ENCODE assay signal across 24 cellular contexts in the genomic region with DNA sequence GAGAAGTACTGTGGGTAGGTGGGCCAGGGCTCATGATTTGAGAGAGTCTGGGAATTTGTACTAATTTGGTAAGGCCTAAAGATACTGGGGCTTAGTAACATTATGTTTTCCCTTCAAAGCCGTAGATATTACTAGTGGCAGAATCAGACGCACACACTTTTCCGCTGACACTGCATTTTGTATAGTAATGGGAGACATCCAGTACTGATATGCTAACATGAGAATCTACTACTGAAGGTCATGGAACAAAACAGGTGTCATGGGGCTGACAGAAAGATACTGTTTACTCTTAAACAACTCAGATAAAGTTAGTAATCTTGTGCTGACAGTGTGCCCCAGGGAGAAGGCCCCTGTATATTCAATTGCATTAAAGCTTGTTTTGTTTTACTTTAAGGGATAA. TPM values are rescaled to one million over a fixed set of nuclear protein-coding genes. Genes with fewer than 3 reads are reported as not detected.
DNase-seq lines count a peak whose midpoint lies in the region; ATAC-seq, FAIRE-seq and TF ChIP-seq lines count a peak whose summit lies in the region.
"Had no signal": no experiment of that assay in that cellular context is flagged by ENCODE, and none has a peak within 500 bp of the region (broad histone marks: within the 10 kb centered on the region; RNA-seq: fewer than 3 reads in every experiment).

No MANE protein-coding gene starts in this region.

- no peak overlapping the region for H3K4me3 ChIP-seq in GM23338
- peak overlapping the region; percentile 7 for H3K4me3 ChIP-seq in naive thymus-derived CD4-positive, alpha-beta T cell (ENCODE audit: low read length)
- H3K4me3 ChIP-seq: BLaER1, lung, prostate gland, SJCRH30, tibial nerve had no signal

- peak; percentile 60 to 74 for ATAC-seq in activated CD4-positive, CD25-positive, alpha-beta regulatory T cell treated with anti-CD3 and anti-CD28 coated beads, Interleukin-2, amount 50 U/mL, for 24 hours
- no peak for ATAC-seq in GM23338
- no peak for ATAC-seq in naive thymus-derived CD4-positive, alpha-beta T cell
- ATAC-seq: PC-3 had no signal

- no peaks in the 10 kb centered on the region for H3K9me3 ChIP-seq in naive thymus-derived CD4-positive, alpha-beta T cell (ENCODE audit: control insufficient read depth in 2 of 3, low read length in 3 of 3)
- H3K9me3 ChIP-seq: BLaER1, prostate gland had no signal

- H3K27me3 ChIP-seq in GM23338 (ENCODE audit: insufficient read depth), result no peaks in the 10 kb centered on the region
- H3K27me3 ChIP-seq in naive thymus-derived CD4-positive, alpha-beta T cell (ENCODE audit: control insufficient read depth in 2 of 2, insufficient read depth in 2 of 2, low read length in 2 of 2), result no peaks in the 10 kb centered on the region
- H3K27me3 ChIP-seq: BLaER1, tibial nerve had no signal

- H3K4me1 ChIP-seq in GM23338 (ENCODE audit: insufficient read depth), result no peaks in the 10 kb centered on the region
- peaks cover 34 to 56% of the 10 kb centered on the region in 2 donors for H3K4me1 ChIP-seq in naive thymus-derived CD4-positive, alpha-beta T cell (ENCODE audit: control insufficient read depth in 2 of 2, insufficient read depth in 2 of 2, low read length in 2 of 2)
- H3K4me1 ChIP-seq: prostate gland, SJCRH30, tibial nerve had no signal

- H3K36me3 ChIP-seq in GM23338 (ENCODE audit: insufficient read depth), result no peaks in the 10 kb centered on the region
- H3K36me3 ChIP-seq in naive thymus-derived CD4-positive, alpha-beta T cell (ENCODE audit: control insufficient read depth in 2 of 3, insufficient read depth in 3 of 3, low read length in 3 of 3), result no peaks in the 10 kb centered on the region
- H3K36me3 ChIP-seq: BLaER1, prostate gland, SJCRH30, tibial nerve had no signal

- H3K27me3 Mint-ChIP-seq in GM23338 (ENCODE audit: insufficient read depth, low read depth, poor library complexity), result peaks cover 2% of the 10 kb centered on the region
- no peaks in the 10 kb centered on the region for H3K27me3 Mint-ChIP-seq in activated T-helper 2 cell treated with anti-CD3 and anti-CD28 coated beads, Interferon-gamma antibody, Interleukin-2, Interleukin-4, amounts not matched to agents 10 μg/mL and 5 μg/mL and 100 μg/mL, durations not matched to agents 14 hours and 24 hours and 36 hours (ENCODE audit: low read depth)
- H3K27me3 Mint-ChIP-seq in naive thymus-derived CD4-positive, alpha-beta T cell, result no peaks in the 10 kb centered on the region

- H3K27ac ChIP-seq in GM23338 (ENCODE audit: low read depth), result no peak overlapping the region
- peak overlapping the region; percentile 71 for H3K27ac ChIP-seq in naive thymus-derived CD4-positive, alpha-beta T cell (ENCODE audit: low read depth, low read length)
- H3K27ac ChIP-seq: BLaER1, prostate gland, SJCRH30 had no signal

- no peaks in the 10 kb centered on the region for H3K79me2 ChIP-seq in GM23338 (replicated peaks; ENCODE audit: insufficient read depth)

- H3F3A ChIP-seq in GM23338 (replicated peaks; ENCODE audit: low read depth), result no peaks in the 10 kb centered on the region

- H3K4me3 Mint-ChIP-seq in GM23338, result no peak overlapping the region
- no peak overlapping the region for H3K4me3 Mint-ChIP-seq in activated T-helper 2 cell treated with anti-CD3 and anti-CD28 coated beads, Interferon-gamma antibody, Interleukin-2, Interleukin-4, amounts not matched to agents 10 μg/mL and 5 μg/mL and 100 μg/mL, durations not matched to agents 14 hours and 24 hours and 36 hours (ENCODE audit: low read depth)
- peak overlapping the region; percentile 61 to 93 (median 72) for H3K4me3 Mint-ChIP-seq in naive thymus-derived CD4-positive, alpha-beta T cell
- H3K4me3 Mint-ChIP-seq: nephron had no signal

- H3K36me3 Mint-ChIP-seq in GM23338 (ENCODE audit: low read depth), result no peaks in the 10 kb centered on the region
- peaks cover 45% of the 10 kb centered on the region for H3K36me3 Mint-ChIP-seq in activated T-helper 2 cell treated with anti-CD3 and anti-CD28 coated beads, Interferon-gamma antibody, Interleukin-2, Interleukin-4, amounts not matched to agents 10 μg/mL and 5 μg/mL and 100 μg/mL, durations not matched to agents 14 hours and 24 hours and 36 hours (ENCODE audit: low read depth)
- peaks cover 18 to 55% (median 25%) of the 10 kb centered on the region in 5 donors for H3K36me3 Mint-ChIP-seq in naive thymus-derived CD4-positive, alpha-beta T cell

- no peaks in the 10 kb centered on the region for H3K9me2 ChIP-seq in GM23338 (ENCODE audit: insufficient read depth)

- DNase-seq in activated CD4-positive, CD25-positive, alpha-beta regulatory T cell (lab: John Stamatoyannopoulos, UW), result no peak
- DNase-seq in GM23338 (ENCODE audit: low spot score), result no peak
- no peak for DNase-seq in activated T-helper 2 cell treated with anti-CD3 and anti-CD28 coated beads, Interferon-gamma antibody, Interleukin-2, Interleukin-4, amounts not matched to agents 10 μg/mL and 5 μg/mL and 100 μg/mL, durations not matched to agents 14 hours and 24 hours and 36 hours (ENCODE audit: low spot score)
- peak in 1 of 9 donors; percentile 72 for DNase-seq in naive thymus-derived CD4-positive, alpha-beta T cell
- no peak for DNase-seq in AML-193 (lab: John Stamatoyannopoulos, UW)
- DNase-seq in anterior cingulate cortex (lab: John Stamatoyannopoulos, UW), result no peak
- DNase-seq in HTR-8/SVneo (ENCODE audit: insufficient read length, low spot score), result no peak
- DNase-seq: 8988T; activated CD4-positive, CD25-positive, alpha-beta regulatory T cell treated with anti-CD3 and anti-CD28 coated beads, Interleukin-2, amount 50 U/mL, for 72 hours; activated effector memory CD4-positive, alpha-beta T cell treated with Interleukin-2 at 50 U/mL for 16 hours; DMS 273 treated with DMSO at 0.1 percent for 48 hours; NCI-H1436 treated with DMSO at 0.1 percent for 48 hours; NCI-H2227 treated with DMSO at 0.1 percent for 48 hours; PC-3; SJCRH30 had no signal

- no peak for FAIRE-seq in HTR-8/SVneo (lab: Jason Lieb, UNC)
- FAIRE-seq: colon, GM12891, islet of Langerhans had no signal

- H3K9me3 Mint-ChIP-seq in GM23338, result no peaks in the 10 kb centered on the region; the same call in 2 of the 3 replicates
- peaks cover 30% of the 10 kb centered on the region for H3K9me3 Mint-ChIP-seq in activated T-helper 2 cell treated with anti-CD3 and anti-CD28 coated beads, Interferon-gamma antibody, Interleukin-2, Interleukin-4, amounts not matched to agents 10 μg/mL and 5 μg/mL and 100 μg/mL, durations not matched to agents 14 hours and 24 hours and 36 hours
- peaks cover 0 to 34% (median 24%) of the 10 kb centered on the region in 11 donors for H3K9me3 Mint-ChIP-seq in naive thymus-derived CD4-positive, alpha-beta T cell

- H2AFZ ChIP-seq in GM23338, result 0 out of 2 replicates have a peak overlapping the region, but pooled peaks have one; percentile 49

- POLR2A ChIA-PET in naive thymus-derived CD4-positive, alpha-beta T cell (lab: Charles Lee), result interaction anchor here (0.8 to 11.9 kb wide), 11 partner anchors 12 to 245 kb away, joined by 3 to 320 read pairs (median 8); a partner anchor contains a TSS

- CTCF ChIA-PET in naive thymus-derived CD4-positive, alpha-beta T cell (lab: Charles Lee), result interaction anchor here (1.6 to 2.0 kb wide), 2 partner anchors 10 to 51 kb away, joined by 4 to 7 read pairs; no protein-coding TSS in a partner anchor

- no peaks in the 10 kb centered on the region for H4K20me1 ChIP-seq in GM23338 (replicated peaks; ENCODE audit: insufficient read depth)
- H4K20me1 ChIP-seq: BLaER1 had no signal

- H3K4me2 ChIP-seq in GM23338, result no peak overlapping the region

- no peak overlapping the region for H3K27ac Mint-ChIP-seq in GM23338
- H3K27ac Mint-ChIP-seq in activated T-helper 2 cell treated with anti-CD3 and anti-CD28 coated beads, Interferon-gamma antibody, Interleukin-2, Interleukin-4, amounts not matched to agents 10 μg/mL and 5 μg/mL and 100 μg/mL, durations not matched to agents 14 hours and 24 hours and 36 hours, result peak overlapping the region; percentile 81
- peak overlapping the region; percentile 90 to 98 (median 94) for H3K27ac Mint-ChIP-seq in naive thymus-derived CD4-positive, alpha-beta T cell
- H3K27ac Mint-ChIP-seq: nephron had no signal

- H3K4me1 Mint-ChIP-seq in GM23338, result no peaks in the 10 kb centered on the region
- peaks cover 66% of the 10 kb centered on the region for H3K4me1 Mint-ChIP-seq in activated T-helper 2 cell treated with anti-CD3 and anti-CD28 coated beads, Interferon-gamma antibody, Interleukin-2, Interleukin-4, amounts not matched to agents 10 μg/mL and 5 μg/mL and 100 μg/mL, durations not matched to agents 14 hours and 24 hours and 36 hours (ENCODE audit: low read depth)
- peaks cover 41 to 98% (median 93%) of the 10 kb centered on the region in 7 donors for H3K4me1 Mint-ChIP-seq in naive thymus-derived CD4-positive, alpha-beta T cell
- H3K4me1 Mint-ChIP-seq: nephron had no signal

- intact Hi-C loops in activated T-helper 2 cell treated with anti-CD3 and anti-CD28 coated beads, Interferon-gamma antibody, Interleukin-2, Interleukin-4, amounts not matched to agents 10 μg/mL and 5 μg/mL and 100 μg/mL, durations not matched to agents 14 hours and 24 hours and 36 hours (cut with micrococcal nuclease), result loop anchor here (5.0 kb wide), 2 partner anchors 164 to 249 kb away; no protein-coding TSS in a partner anchor
- intact Hi-C loops in naive thymus-derived CD4-positive, alpha-beta T cell (cut with micrococcal nuclease), result loop anchor here in 1 of 2 donors (1.0 kb wide), 1 partner anchor 22 kb away; no protein-coding TSS in a partner anchor

- TF ChIP-seq CTCF in GM23338 (conservative IDR thresholded peaks at IDR 0.05; ENCODE audit: low read depth in 2 of 2), result no peak

TF ChIP-seq in GM23338, 12 proteins besides CTCF, POLR2A, EP300 and RAD21 (continues in another document):
- no peak for TF ChIP-seq ZNF114 (CRISPR knock-in tag; IDR thresholded peaks at IDR 0.05)
- no peak for TF ChIP-seq ZNF331 (CRISPR knock-in tag; IDR thresholded peaks at IDR 0.05; ENCODE audit: low read depth)

RNA-seq across cellular contexts. Expression of a gene that starts 11.1 kb away (rescaled TPM):
- total RNA-seq in GM23338 (2014; rRNA removed; shearing (Covaris generic)), result not detected in 2 replicates
- polyA plus RNA-seq in GM23338 (2016; fragmentation: Nextera tagmentation; extraction: Ambion mirVana), result not detected in 2 replicates
- total RNA-seq in activated T-helper 2 cell treated with anti-CD3 and anti-CD28 coated beads, Interferon-gamma antibody, Interleukin-2, Interleukin-4, amounts not matched to agents 10 μg/mL and 5 μg/mL and 100 μg/mL, durations not matched to agents 14 hours and 24 hours and 36 hours, result 22.6 and 24.1 TPM in 2 replicates
- 100 to 1,000 TPM in 3 of 5 experiments, 10 to 100 TPM in 2; 66.3 to 555 (median 321) TPM for total RNA-seq in naive thymus-derived CD4-positive, alpha-beta T cell
- 1,000 to 10,000 TPM in 1 of 2 donors, 100 to 1,000 TPM in 1; 772 to 1,293 TPM for polyA plus RNA-seq in naive thymus-derived CD4-positive, alpha-beta T cell
- total RNA-seq: PC-3, SJCRH30 had no signal

RNA-seq across cellular contexts. Expression of a gene that starts 53.2 kb away (rescaled TPM):
- not detected in 2 replicates for total RNA-seq in GM23338 (2014; rRNA removed; shearing (Covaris generic))
- polyA plus RNA-seq in GM23338 (2016; fragmentation: Nextera tagmentation; extraction: Ambion mirVana), result 0.06 TPM in 1 of 2 replicates, not detected in the other
- total RNA-seq in activated T-helper 2 cell treated with anti-CD3 and anti-CD28 coated beads, Interferon-gamma antibody, Interleukin-2, Interleukin-4, amounts not matched to agents 10 μg/mL and 5 μg/mL and 100 μg/mL, durations not matched to agents 14 hours and 24 hours and 36 hours, result 6.1 and 7.0 TPM in 2 replicates
- 10 to 100 TPM; 13.8 to 69.7 (median 52.5) TPM for total RNA-seq in naive thymus-derived CD4-positive, alpha-beta T cell
- polyA plus RNA-seq in naive thymus-derived CD4-positive, alpha-beta T cell, result 10 to 100 TPM; 26.0 to 56.5 TPM
- total RNA-seq: PC-3, SJCRH30 had no signal

Comparison
In these comparisons a context has a peak if more than half of its experiments do, and no peak if none do; other contexts are left out.
1. ATAC-seq: peak in activated CD4-positive, CD25-positive, alpha-beta regulatory T cell treated with anti-CD3 and anti-CD28 coated beads, Interleukin-2, amount 50 U/mL, for 24 hours (2 of 2); none in GM23338 (single experiment) and naive thymus-derived CD4-positive, alpha-beta T cell (single experiment).
2. H3K4me3 Mint-ChIP-seq: peak in naive thymus-derived CD4-positive, alpha-beta T cell (10 of 10); none in GM23338 (single experiment) and activated T-helper 2 cell treated with anti-CD3 and anti-CD28 coated beads, Interferon-gamma antibody, Interleukin-2, Interleukin-4, amounts not matched to agents 10 μg/mL and 5 μg/mL and 100 μg/mL, durations not matched to agents 14 hours and 24 hours and 36 hours (single experiment).
3. RNA of a gene that starts 11.1 kb away (total RNA-seq): 66.3 to 555 TPM in naive thymus-derived CD4-positive, alpha-beta T cell and 22.6 to 24.1 TPM in activated T-helper 2 cell treated with anti-CD3 and anti-CD28 coated beads, Interferon-gamma antibody, Interleukin-2, Interleukin-4, amounts not matched to agents 10 μg/mL and 5 μg/mL and 100 μg/mL, durations not matched to agents 14 hours and 24 hours and 36 hours; not detected in GM23338; every median in the first group is over 10 times any median in the second.